ENCODE assay signal across 17 cellular contexts in the genomic region with DNA sequence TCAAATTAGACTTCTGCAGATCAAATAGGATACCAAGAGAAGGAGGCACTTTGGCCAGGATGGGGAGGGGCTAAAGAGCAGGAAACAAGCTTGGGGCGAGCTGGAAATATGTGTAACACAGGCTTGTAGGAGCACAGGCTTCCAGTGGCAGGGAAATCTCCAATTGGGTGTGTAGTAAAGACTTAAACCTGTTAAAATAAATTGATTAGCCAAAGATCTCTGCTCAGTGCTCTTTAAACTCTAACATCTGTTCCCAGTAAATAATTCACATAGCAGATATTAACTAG.
"Had no signal": no experiment of that assay in that cellular context is flagged by ENCODE, and none has a peak within 500 bp of the region (broad histone marks: within the 10 kb centered on the region; RNA-seq: fewer than 3 reads in every experiment).

No MANE protein-coding gene starts in this region.

- H3K36me3 ChIP-seq: ascending aorta, left ventricle myocardium inferior, transverse colon had no signal

- H3K4me3 ChIP-seq: ascending aorta, dorsolateral prefrontal cortex, left ventricle myocardium inferior, skin epidermis, transverse colon had no signal

- H3K4me1 Mint-ChIP-seq: neural crest cell had no signal

- H3K36me3 Mint-ChIP-seq: activated naive CD8-positive, alpha-beta T cell treated with anti-CD3 and anti-CD28 coated beads for 36 hours; stimulated activated effector memory CD8-positive, alpha-beta T cell treated with anti-CD3 and anti-CD28 coated beads, Interleukin-12 subunit alpha, Interleukin-12 subunit beta, amount 100 ng/mL, for 72 hours; WTC11 had no signal

- H3K9ac ChIP-seq: parathyroid adenoma had no signal

- H3K9me3 Mint-ChIP-seq: activated naive CD8-positive, alpha-beta T cell treated with anti-CD3 and anti-CD28 coated beads for 36 hours; immature natural killer cell; neural crest cell; stimulated activated effector memory CD8-positive, alpha-beta T cell treated with anti-CD3 and anti-CD28 coated beads, Interleukin-12 subunit alpha, Interleukin-12 subunit beta, amount 100 ng/mL, for 72 hours; WTC11 had no signal

- DNase-seq: activated CD4-positive, alpha-beta T cell treated with anti-CD3 and anti-CD28 coated beads, Interleukin-2, amount 10 ng/mL, durations not matched to agents 24 days and 14 days; activated naive CD8-positive, alpha-beta T cell treated with anti-CD3 and anti-CD28 coated beads for 36 hours; activated T-cell treated with anti-CD3 and anti-CD28 coated beads, Interleukin-2, amount 50 U/mL, for 1 hour; dorsolateral prefrontal cortex; glutamatergic neuron; immature natural killer cell; left ventricle myocardium inferior; mesenchymal stem cell; T-helper 1 cell; transverse colon had no signal

- H3K4me1 ChIP-seq: parathyroid adenoma had no signal

- H3K9me3 ChIP-seq: ascending aorta, left ventricle myocardium inferior, transverse colon had no signal

- H3K27me3 ChIP-seq: ascending aorta, transverse colon had no signal

- H3K27ac ChIP-seq: ascending aorta, dorsolateral prefrontal cortex, left ventricle myocardium inferior, parathyroid adenoma, skin epidermis, transverse colon had no signal

- ATAC-seq: esophagus mucosa; stimulated activated effector memory CD8-positive, alpha-beta T cell treated with anti-CD3 and anti-CD28 coated beads, Interleukin-12 subunit alpha, Interleukin-12 subunit beta, amount 100 ng/mL, for 72 hours; WTC11 had no signal

- H3K27ac Mint-ChIP-seq: activated CD4-positive, alpha-beta T cell treated with anti-CD3 and anti-CD28 coated beads, Interleukin-2, amount 10 ng/mL, durations not matched to agents 24 days and 14 days; activated naive CD8-positive, alpha-beta T cell treated with anti-CD3 and anti-CD28 coated beads for 36 hours; immature natural killer cell; stimulated activated effector memory CD8-positive, alpha-beta T cell treated with anti-CD3 and anti-CD28 coated beads, Interleukin-12 subunit alpha, Interleukin-12 subunit beta, amount 100 ng/mL, for 72 hours; WTC11 had no signal

- H3K4me3 Mint-ChIP-seq: activated CD4-positive, alpha-beta T cell treated with anti-CD3 and anti-CD28 coated beads, Interleukin-2, amount 10 ng/mL, durations not matched to agents 24 days and 14 days; activated naive CD8-positive, alpha-beta T cell treated with anti-CD3 and anti-CD28 coated beads for 36 hours; immature natural killer cell; neural crest cell; stimulated activated effector memory CD8-positive, alpha-beta T cell treated with anti-CD3 and anti-CD28 coated beads, Interleukin-12 subunit alpha, Interleukin-12 subunit beta, amount 100 ng/mL, for 72 hours; WTC11 had no signal
